In genomic region chr10:86888585-86889381, GRCh38 we compare ENCODE assay signal across 8 cellular contexts.
A peak's percentile ranks its signal among the peaks of the same experiment; 100 is the strongest.
DNase-seq lines count a peak whose midpoint lies in the region; ATAC-seq and TF ChIP-seq lines count a peak whose summit lies in the region.

No MANE protein-coding gene starts in this region.

- H3K36me3 ChIP-seq in CD8-positive, alpha-beta memory T cell (ENCODE audit: insufficient read depth, low read length), result no peaks in the 10 kb centered on the region

- no peaks in the 10 kb centered on the region for H3K4me1 ChIP-seq in CD8-positive, alpha-beta memory T cell (ENCODE audit: insufficient read depth, low read length)

- CTCF ChIA-PET in CD8-positive, alpha-beta memory T cell (lab: Charles Lee), result interaction anchor here (1.4 kb wide), 1 partner anchor 200 kb away, joined by 3 read pairs; no protein-coding TSS in a partner anchor

- no peak overlapping the region for H3K27ac ChIP-seq in CD8-positive, alpha-beta memory T cell (ENCODE audit: low read depth, low read length)

- ATAC-seq in activated naive CD4-positive, alpha-beta T cell treated with anti-CD3 and anti-CD28 coated beads, Interleukin-2, amount 50 U/mL, for 72 hours, result peak; percentile 86 to 97
- peak; percentile 94 for ATAC-seq in HG02943 (IDR thresholded peaks at IDR 0.05; ENCODE audit: low read depth, unreplicated experiment)

- no peaks in the 10 kb centered on the region for H3K9me3 Mint-ChIP-seq in activated naive CD4-positive, alpha-beta T cell treated with anti-CD3 and anti-CD28 coated beads, Interleukin-2, amount 50 U/mL, for 72 hours
- no peaks in the 10 kb centered on the region for H3K9me3 Mint-ChIP-seq in CD8-positive, alpha-beta memory T cell

- peaks cover 6 to 12% (median 7%) of the 10 kb centered on the region in 3 donors for H3K4me1 Mint-ChIP-seq in CD8-positive, alpha-beta memory T cell

- POLR2A ChIA-PET in CD8-positive, alpha-beta memory T cell (lab: Charles Lee), result no interaction called here

- H3K27ac Mint-ChIP-seq in activated naive CD4-positive, alpha-beta T cell treated with anti-CD3 and anti-CD28 coated beads, Interleukin-2, amount 50 U/mL, for 72 hours, result peak overlapping the region in 1 of 2 donors; percentile 39
- H3K27ac Mint-ChIP-seq in CD8-positive, alpha-beta memory T cell, result no peak overlapping the region

- no peak for TF ChIP-seq CTCF in fibroblast of the aortic adventitia (IDR thresholded peaks at IDR 0.05; ENCODE audit: insufficient read depth, low read length)

- no peaks in the 10 kb centered on the region for H3K27me3 ChIP-seq in CD8-positive, alpha-beta memory T cell (ENCODE audit: insufficient read depth, low read length, poor library complexity, severe bottlenecking)

- peak in 1 of 2 donors; percentile 20 for DNase-seq in activated naive CD4-positive, alpha-beta T cell treated with anti-CD3 and anti-CD28 coated beads, Interleukin-2, amount 50 U/mL, for 72 hours (ENCODE audit: low spot score in 2 of 2)
- DNase-seq in activated naive CD4-positive, alpha-beta T cell (lab: John Stamatoyannopoulos, UW), result no peak
- DNase-seq in OCI-M2 (lab: John Stamatoyannopoulos, UW; ENCODE audit: unreplicated experiment) (peak; percentile 57), fibroblast of the aortic adventitia (ENCODE audit: low read depth) (peak; percentile 62), posterior vena cava (ENCODE audit: low spot score) (no peak), NCI-H187 treated with DMSO at 0.1 percent for 48 hours (lab: John Stamatoyannopoulos, UW) (no peak)
- DNase-seq in CD8-positive, alpha-beta memory T cell, result no peak

- H3K36me3 Mint-ChIP-seq in activated naive CD4-positive, alpha-beta T cell treated with anti-CD3 and anti-CD28 coated beads, Interleukin-2, amount 50 U/mL, for 72 hours, result no peaks in the 10 kb centered on the region
- peaks cover 6 to 23% (median 14%) of the 10 kb centered on the region in 3 donors for H3K36me3 Mint-ChIP-seq in CD8-positive, alpha-beta memory T cell

- no peaks in the 10 kb centered on the region for H3K9me3 ChIP-seq in CD8-positive, alpha-beta memory T cell (ENCODE audit: low read length)

- intact Hi-C loops in posterior vena cava (cut with DNase I), result loop anchor here in 1 of 2 donors (5.0 kb wide), 1 partner anchor 181 kb away; no protein-coding TSS in a partner anchor

- H3K4me3 Mint-ChIP-seq in CD8-positive, alpha-beta memory T cell, result no peak overlapping the region

- H3K27me3 Mint-ChIP-seq in CD8-positive, alpha-beta memory T cell, result no peaks in the 10 kb centered on the region

- no peak overlapping the region for H3K4me3 ChIP-seq in fibroblast of the aortic adventitia (ENCODE audit: low read depth, low read length)
- no peak overlapping the region for H3K4me3 ChIP-seq in CD8-positive, alpha-beta memory T cell (ENCODE audit: low read length)

Comparison
In these comparisons a context has a peak if more than half of its experiments do, and no peak if none do; other contexts are left out.
1. DNase-seq: peak in OCI-M2 (single experiment) and fibroblast of the aortic adventitia (single experiment); none in activated naive CD4-positive, alpha-beta T cell (0 of 4), CD8-positive, alpha-beta memory T cell (0 of 5), posterior vena cava (single experiment) and NCI-H187 treated with DMSO at 0.1 percent for 48 hours (single experiment).